In the genomic region with DNA sequence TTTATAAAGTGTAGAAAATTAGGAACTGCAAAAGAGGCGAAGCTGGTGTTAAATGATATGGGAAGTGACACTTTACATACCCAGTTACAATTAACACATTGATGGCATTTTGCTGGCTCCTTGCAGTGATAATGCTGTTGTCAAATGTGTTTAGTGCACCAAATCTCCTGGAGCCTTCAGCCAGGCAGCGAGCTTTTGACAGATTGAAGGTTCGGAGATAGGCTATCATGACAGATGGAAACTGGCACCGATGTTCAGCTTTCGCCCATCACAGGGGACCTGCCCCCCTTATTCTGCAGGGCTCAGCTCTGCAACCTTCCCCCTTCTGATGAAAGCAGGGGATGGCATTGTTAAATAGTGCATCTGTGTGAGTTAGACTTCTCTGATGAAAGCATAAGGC, we compare ENCODE assay signal across 18 cellular contexts.
DNase-seq lines count a peak whose midpoint lies in the region; TF ChIP-seq lines count a peak whose summit lies in the region.
"Had no signal": no experiment of that assay in that cellular context is flagged by ENCODE, and none has a peak within 500 bp of the region (broad histone marks: within the 10 kb centered on the region; RNA-seq: fewer than 3 reads in every experiment).

No MANE protein-coding gene starts in this region.

- H3K4me1 Mint-ChIP-seq in nephron progenitor cell (peaks cover 27% of the 10 kb centered on the region), MCF 10A (ENCODE audit: insufficient read depth, unreplicated experiment) (peaks cover 9% of the 10 kb centered on the region)
- no peaks in the 10 kb centered on the region for H3K4me1 Mint-ChIP-seq in activated CD4-positive, alpha-beta memory T cell treated with anti-CD3 and anti-CD28 coated beads for 36 hours (ENCODE audit: low read depth)
- H3K4me1 Mint-ChIP-seq: CD8-positive, alpha-beta memory T cell; T-cell had no signal

- no peaks in the 10 kb centered on the region for H3K9me3 Mint-ChIP-seq in nephron progenitor cell
- H3K9me3 Mint-ChIP-seq in activated CD4-positive, alpha-beta memory T cell treated with anti-CD3 and anti-CD28 coated beads for 36 hours, result no peaks in the 10 kb centered on the region
- H3K9me3 Mint-ChIP-seq in MCF 10A (ENCODE audit: unreplicated experiment), result no peaks in the 10 kb centered on the region
- H3K9me3 Mint-ChIP-seq: T-cell had no signal

- TF ChIP-seq POLR2A in stomach (IDR thresholded peaks at IDR 0.05), result no peak

- H3K4me3 Mint-ChIP-seq in nephron progenitor cell (peak overlapping the region; percentile 63), MCF 10A (ENCODE audit: unreplicated experiment) (no peak overlapping the region)
- no peak overlapping the region for H3K4me3 Mint-ChIP-seq in activated CD4-positive, alpha-beta memory T cell treated with anti-CD3 and anti-CD28 coated beads for 36 hours
- H3K4me3 Mint-ChIP-seq: CD8-positive, alpha-beta memory T cell; T-cell had no signal

- H3K4me1 ChIP-seq in stomach, result no peaks in the 10 kb centered on the region

- H3K27ac ChIP-seq in stomach, result no peak overlapping the region
- H3K27ac ChIP-seq: PC-9, RWPE1 had no signal

- WGBS in stomach, 5 donors, result 34 to 46% (median 37%) methylated on average over 4 to 5 of the region's 5 CpGs

- H3K36me3 Mint-ChIP-seq in nephron progenitor cell (ENCODE audit: low read depth), result no peaks in the 10 kb centered on the region
- H3K36me3 Mint-ChIP-seq in activated CD4-positive, alpha-beta memory T cell treated with anti-CD3 and anti-CD28 coated beads for 36 hours, result no peaks in the 10 kb centered on the region
- H3K36me3 Mint-ChIP-seq in MCF 10A (ENCODE audit: insufficient read depth, unreplicated experiment), result no peaks in the 10 kb centered on the region
- H3K36me3 Mint-ChIP-seq: CD8-positive, alpha-beta memory T cell; T-cell had no signal

- H3K27ac Mint-ChIP-seq in nephron progenitor cell (no peak overlapping the region), MCF 10A (ENCODE audit: low read depth, unreplicated experiment) (no peak overlapping the region)
- no peak overlapping the region for H3K27ac Mint-ChIP-seq in activated CD4-positive, alpha-beta memory T cell treated with anti-CD3 and anti-CD28 coated beads for 36 hours
- H3K27ac Mint-ChIP-seq: CD8-positive, alpha-beta memory T cell; T-cell had no signal

- no peaks in the 10 kb centered on the region for H3K9me3 ChIP-seq in stomach

- H3K36me3 ChIP-seq in stomach, result no peaks in the 10 kb centered on the region

- intact Hi-C loops in activated CD4-positive, alpha-beta memory T cell treated with anti-CD3 and anti-CD28 coated beads for 36 hours (cut with micrococcal nuclease), result no loop called here
- intact Hi-C loops in MCF 10A (cut with micrococcal nuclease) (no loop called here), stomach (cut with DNase I; ENCODE audit: low total_unique reads) (no loop called here)

- no TSS peak for BruUV-seq in MCF 10A (replicated peaks; lab: Mats Ljungman, UMichigan)

- no peak for TF ChIP-seq EP300 in stomach (IDR thresholded peaks at IDR 0.05)

- CTCF ChIA-PET in activated CD4-positive, alpha-beta memory T cell treated with anti-CD3 and anti-CD28 coated beads for 36 hours (lab: Charles Lee), result no interaction called here
- CTCF ChIA-PET in MCF 10A (lab: Yijun Ruan, JAX), result interaction anchor here (0.6 kb wide), 1 partner anchor 245 kb away, joined by 3 read pairs; no protein-coding TSS in a partner anchor

- H3K27me3 ChIP-seq in stomach, result peaks cover 0 to 20% (median 6%) of the 10 kb centered on the region in 3 donors

- peaks cover 6% of the 10 kb centered on the region for H3K27me3 Mint-ChIP-seq in nephron progenitor cell (ENCODE audit: low read depth, poor library complexity)
- no peaks in the 10 kb centered on the region for H3K27me3 Mint-ChIP-seq in activated CD4-positive, alpha-beta memory T cell treated with anti-CD3 and anti-CD28 coated beads for 36 hours
- peaks cover 33% of the 10 kb centered on the region for H3K27me3 Mint-ChIP-seq in MCF 10A (ENCODE audit: insufficient read depth, unreplicated experiment)

- no peak for TF ChIP-seq CTCF in nephron progenitor cell (IDR thresholded peaks at IDR 0.05)
- no peak for TF ChIP-seq CTCF in MCF 10A (IDR thresholded peaks at IDR 0.05; ENCODE audit: unreplicated experiment)
- no peak for TF ChIP-seq CTCF in stomach (IDR thresholded peaks at IDR 0.05)

- H3K4me3 ChIP-seq in stomach, result no peak overlapping the region
- H3K4me3 ChIP-seq: K562, PC-9 had no signal

- POLR2A ChIA-PET in activated CD4-positive, alpha-beta memory T cell treated with anti-CD3 and anti-CD28 coated beads for 36 hours (lab: Charles Lee), result no interaction called here
- POLR2A ChIA-PET in MCF 10A (lab: Yijun Ruan, JAX), result no interaction called here

- peak; percentile 36 for DNase-seq in NCI-H146 (lab: John Stamatoyannopoulos, UW)
- peak; percentile 80 for DNase-seq in NCI-H1694 (lab: John Stamatoyannopoulos, UW)
- peak; percentile 53 for DNase-seq in NCI-H69 (lab: John Stamatoyannopoulos, UW)
- no peak for DNase-seq in nephron progenitor cell
- no peak for DNase-seq in activated CD4-positive, alpha-beta memory T cell treated with anti-CD3 and anti-CD28 coated beads for 36 hours
- no peak for DNase-seq in MCF 10A (ENCODE audit: unreplicated experiment)
- DNase-seq in stomach, result no peak
- DNase-seq: ACHN; C1 segment of cervical spinal cord; CD8-positive, alpha-beta memory T cell; DMS79; NCI-H2081; NCI-H345; PC-9; SIG-M5; T-cell had no signal

Comparison
In these comparisons a context has a peak if more than half of its experiments do, and no peak if none do; other contexts are left out.
1. DNase-seq: peak in NCI-H146 (single experiment), NCI-H1694 (single experiment) and NCI-H69 (single experiment); none in nephron progenitor cell (single experiment), activated CD4-positive, alpha-beta memory T cell treated with anti-CD3 and anti-CD28 coated beads for 36 hours (single experiment), MCF 10A (single experiment) and stomach (single experiment).